8 cellular contexts compared by ENCODE assay signal in the genomic region with DNA sequence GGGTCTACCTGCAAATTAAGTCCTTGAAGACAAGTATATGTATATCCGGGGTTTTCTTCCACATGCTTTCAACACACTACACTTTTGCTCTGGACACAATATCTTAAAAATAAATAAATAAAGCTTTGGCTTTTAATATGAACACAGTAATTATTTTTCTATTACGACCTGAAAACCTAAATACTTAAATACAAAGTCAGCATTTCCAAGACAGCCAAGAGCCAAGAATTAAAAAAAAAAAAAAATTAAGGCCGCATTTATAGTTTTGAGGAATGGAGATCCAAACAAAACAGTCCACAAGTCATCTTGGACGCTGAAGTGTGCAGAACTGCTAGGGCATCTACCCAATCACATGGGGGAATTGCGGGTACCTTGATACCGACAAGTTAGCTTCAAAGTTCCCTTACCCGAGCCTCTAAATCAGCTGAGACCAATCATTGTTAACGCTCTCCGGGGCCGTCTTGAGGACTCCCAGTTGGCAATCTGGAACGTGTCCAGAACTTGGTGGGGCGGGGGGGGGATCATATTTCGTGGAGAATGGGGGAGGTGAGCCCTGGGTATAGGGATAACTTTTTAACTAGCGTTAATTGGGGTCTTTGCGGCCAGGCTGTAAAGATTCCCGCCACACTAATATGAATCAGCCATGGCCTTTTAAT. TPM values are rescaled to one million over a fixed set of nuclear protein-coding genes. Genes with fewer than 3 reads are reported as not detected.
DNase-seq lines count a peak whose midpoint lies in the region; ATAC-seq and TF ChIP-seq lines count a peak whose summit lies in the region.

No MANE protein-coding gene starts in this region.

- H3K4me3 ChIP-seq in muscle layer of duodenum (ENCODE audit: low read depth in 1 of 2, low read length in 2 of 2), result peak overlapping the region; percentile 84 to 93
- H3K4me3 ChIP-seq in uterus, result peak overlapping the region; percentile 52 to 89

- no peaks in the 10 kb centered on the region for H3K27me3 ChIP-seq in muscle layer of duodenum (ENCODE audit: low read depth, low read length)
- H3K27me3 ChIP-seq in uterus, result no peaks in the 10 kb centered on the region

- peak overlapping the region; percentile 99 for H3K27ac ChIP-seq in muscle layer of duodenum (ENCODE audit: low read length)
- peak overlapping the region; percentile 93 to 98 for H3K27ac ChIP-seq in uterus

- peak; percentile 5 for DNase-seq in stimulated activated CD4-positive, alpha-beta T cell treated with anti-CD3 and anti-CD28 coated beads, Interleukin-1b, Interleukin-23, amount 100 ng/mL, for 48 hours
- no peak for DNase-seq in stimulated activated CD4-positive, alpha-beta T cell treated with anti-CD3 and anti-CD28 coated beads, Interleukin-2, amount 100 ng/mL, for 48 hours
- DNase-seq in NCI-H2171 treated with DMSO at 0.1 percent for 48 hours (lab: John Stamatoyannopoulos, UW), result peak; percentile 89
- peak; percentile 55 for DNase-seq in activated CD8-positive, alpha-beta memory T cell treated with anti-CD3 and anti-CD28 coated beads, Interleukin-2, amount 50 U/mL, for 48 hours
- peak; percentile 83 for DNase-seq in fibroblast of peridontal ligament (ENCODE audit: extremely low read depth)
- DNase-seq in uterus, result peak; percentile 54 to 66

- no peak for ATAC-seq in GM21717 (IDR thresholded peaks at IDR 0.05; ENCODE audit: unreplicated experiment)

- TF ChIP-seq CTCF in uterus (IDR thresholded peaks at IDR 0.05), result no peak

- H3K9me3 ChIP-seq in muscle layer of duodenum (ENCODE audit: control insufficient read depth in 1 of 2, low read length in 2 of 2), result no peaks in the 10 kb centered on the region
- H3K9me3 ChIP-seq in uterus, result no peaks in the 10 kb centered on the region

- no peak for TF ChIP-seq POLR2A in uterus (IDR thresholded peaks at IDR 0.05)

- H3K36me3 ChIP-seq in muscle layer of duodenum (ENCODE audit: control insufficient read depth in 1 of 2, insufficient read depth in 2 of 2, low read length in 2 of 2), result peaks cover 0 to 18% of the 10 kb centered on the region in 2 donors
- H3K36me3 ChIP-seq in uterus, result no peaks in the 10 kb centered on the region

- intact Hi-C loops in uterus (cut with DNase I; ENCODE audit: low total_unique reads), result loop anchor here (10.0 kb wide), 1 partner anchor 74 kb away; the partner anchor contains the start of gene DHRS7

- H3K4me1 ChIP-seq in muscle layer of duodenum (ENCODE audit: control insufficient read depth in 1 of 2, insufficient read depth in 2 of 2, low read length in 2 of 2) (peaks cover 0 to 21% of the 10 kb centered on the region in 2 donors), uterus (no peaks in the 10 kb centered on the region)

RNA-seq across cellular contexts. Expression of gene PCNX4, which starts 0.7 kb away (rescaled TPM):
- total RNA-seq in uterus, result 100 to 1,000 TPM in 2 of 4 donors, 10 to 100 TPM in 2; 30.9 to 163 (median 97.7) TPM

Comparison
In these comparisons a context has a peak if more than half of its experiments do, and no peak if none do; other contexts are left out.
1. DNase-seq: peak in stimulated activated CD4-positive, alpha-beta T cell treated with anti-CD3 and anti-CD28 coated beads, Interleukin-1b, Interleukin-23, amount 100 ng/mL, for 48 hours (single experiment), NCI-H2171 treated with DMSO at 0.1 percent for 48 hours (single experiment), activated CD8-positive, alpha-beta memory T cell treated with anti-CD3 and anti-CD28 coated beads, Interleukin-2, amount 50 U/mL, for 48 hours (single experiment), fibroblast of peridontal ligament (single experiment) and uterus (2 of 2); none in stimulated activated CD4-positive, alpha-beta T cell treated with anti-CD3 and anti-CD28 coated beads, Interleukin-2, amount 100 ng/mL, for 48 hours (0 of 2).